In the genomic region with DNA sequence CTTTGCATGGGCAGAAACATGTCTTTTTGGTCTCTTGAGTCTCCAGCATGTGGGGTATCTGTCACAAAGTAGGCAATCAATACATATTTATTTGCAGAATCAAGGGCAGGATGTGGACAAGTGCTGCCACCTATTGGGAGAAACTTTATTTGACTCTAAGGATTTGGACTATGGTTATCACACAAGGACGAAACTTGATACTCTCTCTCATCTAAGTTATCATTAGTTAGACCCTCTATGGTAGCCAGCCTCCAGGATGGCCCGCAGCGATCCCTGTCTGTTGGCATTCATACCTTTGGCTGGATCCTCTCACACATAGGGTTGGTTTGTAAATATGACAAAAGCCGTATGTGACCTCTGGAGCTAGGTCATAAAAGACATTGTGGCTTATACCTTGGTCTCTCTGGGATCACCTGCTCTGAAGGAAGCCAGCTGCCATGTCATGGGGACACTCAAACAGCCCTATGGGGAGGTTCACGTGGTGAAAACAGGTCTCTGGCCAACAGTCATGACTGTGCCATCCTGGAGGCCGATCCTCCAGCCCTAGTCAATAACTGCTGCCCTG, we compare ENCODE assay signal across 8 cellular contexts. TPM values are rescaled to one million over a fixed set of nuclear protein-coding genes. Genes with fewer than 3 reads are reported as not detected.
DNase-seq lines count a peak whose midpoint lies in the region; ATAC-seq and TF ChIP-seq lines count a peak whose summit lies in the region.

No MANE protein-coding gene starts in this region.

- no peaks in the 10 kb centered on the region for H3K27me3 ChIP-seq in A673 (replicated peaks; ENCODE audit: insufficient read depth, low read depth, low read length, poor library complexity)
- H3K27me3 ChIP-seq in liver (ENCODE audit: control insufficient read depth in 4 of 4, insufficient read depth in 4 of 4, low read length in 3 of 4) = no peaks in the 10 kb centered on the region

- H3K27ac ChIP-seq in A673 (ENCODE audit: low read depth, low read length, poor library complexity, severe bottlenecking) (no peak overlapping the region), liver (ENCODE audit: low read depth in 1 of 2, low read length in 2 of 2) (peak overlapping the region; percentile 99 to 100)

- CTCF ChIA-PET in A673 (lab: Charles Lee) = no interaction called here

- peak; percentile 82 for DNase-seq in A673 (ENCODE audit: low spot score)
- DNase-seq in NCI-H2029 (lab: John Stamatoyannopoulos, UW) = peak; percentile 4
- DNase-seq in UCSD-AML1 (lab: John Stamatoyannopoulos, UW; ENCODE audit: unreplicated experiment) = peak; percentile 20
- peak; percentile 73 for DNase-seq in dedifferentiated amniotic fluid mesenchymal stem cell (ENCODE audit: extremely low spot score)
- peak; percentile 28 for DNase-seq in stimulated activated naive B cell treated with anti-CD40 and anti-IgM and Interleukin-4, amounts not matched to agents 10 μg/mL and 1 μg/mL and 100 μg/mL, for 72 hours

- no peaks in the 10 kb centered on the region for H3K9me3 ChIP-seq in A673 (ENCODE audit: low read depth, low read length, poor library complexity, severe bottlenecking)
- no peaks in the 10 kb centered on the region for H3K9me3 ChIP-seq in liver (ENCODE audit: control insufficient read depth in 4 of 4, low read length in 3 of 4)

- BruUV-seq in A673 (replicated peaks; lab: Mats Ljungman, UMichigan) = no TSS peak

- intact Hi-C loops in A673 (cut with micrococcal nuclease; ENCODE audit: unreplicated experiment) = loop anchor here (2.0 to 10.0 kb wide), 6 partner anchors 95 to 809 kb away; a partner anchor contains a TSS

- peak overlapping the region; percentile 7 to 99 for H3K9ac ChIP-seq in liver (ENCODE audit: low read depth in 1 of 2, low read length in 2 of 2)

- peaks cover 8 to 22% of the 10 kb centered on the region in 2 donors for H3K4me1 Mint-ChIP-seq in stimulated activated naive B cell treated with anti-CD40 and anti-IgM and Interleukin-4, amounts not matched to agents 10 μg/mL and 1 μg/mL and 100 μg/mL, for 72 hours

- peak overlapping the region; percentile 96 for H3K4me3 ChIP-seq in A673 (ENCODE audit: low read depth, low read length, poor library complexity, severe bottlenecking)
- no peak overlapping the region for H3K4me3 ChIP-seq in liver (ENCODE audit: low read depth in 1 of 3, low read length in 3 of 3)

- ATAC-seq in stimulated activated naive B cell treated with anti-CD40 and anti-IgM and Interleukin-4, amounts not matched to agents 10 μg/mL and 1 μg/mL and 100 μg/mL, for 72 hours (replicated peaks) = peak; percentile 15 to 19
- no peak for ATAC-seq in HG02678 (IDR thresholded peaks at IDR 0.05; ENCODE audit: unreplicated experiment)

- H3K4me3 Mint-ChIP-seq in stimulated activated naive B cell treated with anti-CD40 and anti-IgM and Interleukin-4, amounts not matched to agents 10 μg/mL and 1 μg/mL and 100 μg/mL, for 72 hours = peak overlapping the region; percentile 94

- TF ChIP-seq CTCF in A673 (conservative IDR thresholded peaks at IDR 0.05; ENCODE audit: low read depth, low read length) = peak; percentile 72
- peak; percentile 65 for TF ChIP-seq CTCF in GM12873 (IDR thresholded peaks at IDR 0.05; ENCODE audit: insufficient read depth, low read depth, low read length, missing control alignments)
- peak; percentile 63 for TF ChIP-seq CTCF in liver (IDR thresholded peaks at IDR 0.05; ENCODE audit: low read depth, low read length, missing input control)

- no peaks in the 10 kb centered on the region for H3K36me3 Mint-ChIP-seq in stimulated activated naive B cell treated with anti-CD40 and anti-IgM and Interleukin-4, amounts not matched to agents 10 μg/mL and 1 μg/mL and 100 μg/mL, for 72 hours

- H3K36me3 ChIP-seq in A673 (ENCODE audit: insufficient read depth, low read length, poor library complexity, severe bottlenecking) = no peaks in the 10 kb centered on the region
- no peaks in the 10 kb centered on the region for H3K36me3 ChIP-seq in liver (ENCODE audit: control insufficient read depth in 4 of 4, insufficient read depth in 3 of 4, low read depth in 1 of 4, low read length in 3 of 4)

- peak overlapping the region; percentile 17 for H3K27ac Mint-ChIP-seq in stimulated activated naive B cell treated with anti-CD40 and anti-IgM and Interleukin-4, amounts not matched to agents 10 μg/mL and 1 μg/mL and 100 μg/mL, for 72 hours

- WGBS in liver = 20% methylated on average over 6 of the region's 6 CpGs

- TF ChIP-seq RAD21 in liver (IDR thresholded peaks at IDR 0.05) = peak; percentile 88 to 90

- H3K9me3 Mint-ChIP-seq in stimulated activated naive B cell treated with anti-CD40 and anti-IgM and Interleukin-4, amounts not matched to agents 10 μg/mL and 1 μg/mL and 100 μg/mL, for 72 hours = no peaks in the 10 kb centered on the region

- POLR2A ChIA-PET in A673 (lab: Charles Lee; ENCODE audit: low non-redundant PET) = interaction anchor here (0.5 kb wide), 1 partner anchor 271 kb away, joined by 3 read pairs; no protein-coding TSS in a partner anchor

- peaks cover 0 to 5% of the 10 kb centered on the region in 2 donors for H3K27me3 Mint-ChIP-seq in stimulated activated naive B cell treated with anti-CD40 and anti-IgM and Interleukin-4, amounts not matched to agents 10 μg/mL and 1 μg/mL and 100 μg/mL, for 72 hours

- H3K4me1 ChIP-seq in A673 (ENCODE audit: insufficient read depth, low read length, poor library complexity, severe bottlenecking) = peaks cover 18% of the 10 kb centered on the region
- H3K4me1 ChIP-seq in liver (ENCODE audit: control insufficient read depth in 4 of 4, insufficient read depth in 4 of 4, low read length in 3 of 4) = peaks cover under 1 to 26% (median 20%) of the 10 kb centered on the region in 4 donors

TF ChIP-seq in liver, 16 proteins besides CTCF, POLR2A, EP300 and RAD21:
- TF ChIP-seq FOXA1 (IDR thresholded peaks at IDR 0.05) = no peak
- peak; percentile 44 to 52 for TF ChIP-seq HNF4A (conservative IDR thresholded peaks at IDR 0.05)
- TF ChIP-seq, protein P1, sequence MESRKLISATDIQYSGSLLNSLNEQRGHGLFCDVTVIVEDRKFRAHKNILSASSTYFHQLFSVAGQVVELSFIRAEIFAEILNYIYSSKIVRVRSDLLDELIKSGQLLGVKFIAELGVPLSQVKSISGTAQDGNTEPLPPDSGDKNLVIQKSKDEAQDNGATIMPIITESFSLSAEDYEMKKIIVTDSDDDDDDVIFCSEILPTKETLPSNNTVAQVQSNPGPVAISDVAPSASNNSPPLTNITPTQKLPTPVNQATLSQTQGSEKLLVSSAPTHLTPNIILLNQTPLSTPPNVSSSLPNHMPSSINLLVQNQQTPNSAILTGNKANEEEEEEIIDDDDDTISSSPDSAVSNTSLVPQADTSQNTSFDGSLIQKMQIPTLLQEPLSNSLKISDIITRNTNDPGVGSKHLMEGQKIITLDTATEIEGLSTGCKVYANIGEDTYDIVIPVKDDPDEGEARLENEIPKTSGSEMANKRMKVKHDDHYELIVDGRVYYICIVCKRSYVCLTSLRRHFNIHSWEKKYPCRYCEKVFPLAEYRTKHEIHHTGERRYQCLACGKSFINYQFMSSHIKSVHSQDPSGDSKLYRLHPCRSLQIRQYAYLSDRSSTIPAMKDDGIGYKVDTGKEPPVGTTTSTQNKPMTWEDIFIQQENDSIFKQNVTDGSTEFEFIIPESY (IDR thresholded peaks at IDR 0.05) = no peak
- peak in 1 of 2 donors; percentile 14 for TF ChIP-seq RXRA (IDR thresholded peaks at IDR 0.05)
- TF ChIP-seq HNF4G (IDR thresholded peaks at IDR 0.05) = no peak
- TF ChIP-seq, protein P2, sequence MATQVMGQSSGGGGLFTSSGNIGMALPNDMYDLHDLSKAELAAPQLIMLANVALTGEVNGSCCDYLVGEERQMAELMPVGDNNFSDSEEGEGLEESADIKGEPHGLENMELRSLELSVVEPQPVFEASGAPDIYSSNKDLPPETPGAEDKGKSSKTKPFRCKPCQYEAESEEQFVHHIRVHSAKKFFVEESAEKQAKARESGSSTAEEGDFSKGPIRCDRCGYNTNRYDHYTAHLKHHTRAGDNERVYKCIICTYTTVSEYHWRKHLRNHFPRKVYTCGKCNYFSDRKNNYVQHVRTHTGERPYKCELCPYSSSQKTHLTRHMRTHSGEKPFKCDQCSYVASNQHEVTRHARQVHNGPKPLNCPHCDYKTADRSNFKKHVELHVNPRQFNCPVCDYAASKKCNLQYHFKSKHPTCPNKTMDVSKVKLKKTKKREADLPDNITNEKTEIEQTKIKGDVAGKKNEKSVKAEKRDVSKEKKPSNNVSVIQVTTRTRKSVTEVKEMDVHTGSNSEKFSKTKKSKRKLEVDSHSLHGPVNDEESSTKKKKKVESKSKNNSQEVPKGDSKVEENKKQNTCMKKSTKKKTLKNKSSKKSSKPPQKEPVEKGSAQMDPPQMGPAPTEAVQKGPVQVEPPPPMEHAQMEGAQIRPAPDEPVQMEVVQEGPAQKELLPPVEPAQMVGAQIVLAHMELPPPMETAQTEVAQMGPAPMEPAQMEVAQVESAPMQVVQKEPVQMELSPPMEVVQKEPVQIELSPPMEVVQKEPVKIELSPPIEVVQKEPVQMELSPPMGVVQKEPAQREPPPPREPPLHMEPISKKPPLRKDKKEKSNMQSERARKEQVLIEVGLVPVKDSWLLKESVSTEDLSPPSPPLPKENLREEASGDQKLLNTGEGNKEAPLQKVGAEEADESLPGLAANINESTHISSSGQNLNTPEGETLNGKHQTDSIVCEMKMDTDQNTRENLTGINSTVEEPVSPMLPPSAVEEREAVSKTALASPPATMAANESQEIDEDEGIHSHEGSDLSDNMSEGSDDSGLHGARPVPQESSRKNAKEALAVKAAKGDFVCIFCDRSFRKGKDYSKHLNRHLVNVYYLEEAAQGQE (IDR thresholded peaks at IDR 0.05) = no peak
- no peak for TF ChIP-seq TAF1 (conservative IDR thresholded peaks at IDR 0.05)
- no peak for TF ChIP-seq FOXA2 (IDR thresholded peaks at IDR 0.05)
- peak; percentile 13 for TF ChIP-seq SP1 (IDR thresholded peaks at IDR 0.05)
- no peak for TF ChIP-seq NR2F2 (IDR thresholded peaks at IDR 0.05)
- TF ChIP-seq EGR1 (IDR thresholded peaks at IDR 0.05; ENCODE audit: low read depth in 2 of 2) = no peak
- TF ChIP-seq, protein P3, sequence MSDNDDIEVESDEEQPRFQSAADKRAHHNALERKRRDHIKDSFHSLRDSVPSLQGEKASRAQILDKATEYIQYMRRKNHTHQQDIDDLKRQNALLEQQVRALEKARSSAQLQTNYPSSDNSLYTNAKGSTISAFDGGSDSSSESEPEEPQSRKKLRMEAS (IDR thresholded peaks at IDR 0.05) = no peak
- TF ChIP-seq JUND (IDR thresholded peaks at IDR 0.05) = no peak

RNA-seq across cellular contexts. Expression of a gene that starts 1.1 kb away (rescaled TPM):
- total RNA-seq in A673 (2021) = 89.0 and 95.2 TPM in 2 replicates
- 100 to 1,000 TPM in 1 of 2 donors, 10 to 100 TPM in 1; 54.6 to 179 TPM for total RNA-seq in liver
- polyA plus RNA-seq in liver = 10 to 100 TPM; 37.9 to 47.0 TPM

RNA-seq across cellular contexts. Expression of a gene that starts 9.2 kb away (rescaled TPM):
- total RNA-seq in A673 (2021) (not detected in 2 replicates), liver (not detected)
- not detected for polyA plus RNA-seq in liver

Comparison
In these comparisons a context has a peak if more than half of its experiments do, and no peak if none do; other contexts are left out.
1. DNase-seq: peak in every context shown above with its lines; median percentile 82 in A673; 73 in dedifferentiated amniotic fluid mesenchymal stem cell; 28 in stimulated activated naive B cell treated with anti-CD40 and anti-IgM and Interleukin-4, amounts not matched to agents 10 μg/mL and 1 μg/mL and 100 μg/mL, for 72 hours; 20 in UCSD-AML1; 4 in NCI-H2029.